In genomic region chr4:39814403-39815185, GRCh38 we compare ENCODE assay signal across 10 cellular contexts.
DNase-seq lines count a peak whose midpoint lies in the region; ATAC-seq and TF ChIP-seq lines count a peak whose summit lies in the region.
"Had no signal": no experiment of that assay in that cellular context is flagged by ENCODE, and none has a peak within 500 bp of the region (broad histone marks: within the 10 kb centered on the region; RNA-seq: fewer than 3 reads in every experiment).

No MANE protein-coding gene starts in this region.

- H3K9me3 ChIP-seq in OCI-LY7 (ENCODE audit: low read length) = peaks cover 8% of the 10 kb centered on the region
- H3K9me3 ChIP-seq in neuronal stem cell (replicated peaks in 1 of 2; ENCODE audit: control insufficient read depth in 2 of 2, insufficient read depth in 1 of 2, low read depth in 1 of 2, low read length in 2 of 2) = peaks cover 0 to 7% of the 10 kb centered on the region in 2 donors
- no peaks in the 10 kb centered on the region for H3K9me3 ChIP-seq in stomach
- no peaks in the 10 kb centered on the region for H3K9me3 ChIP-seq in uterus
- H3K9me3 ChIP-seq: HAP-1 had no signal

- peak overlapping the region; percentile 58 for H2BK12ac ChIP-seq in neuronal stem cell (ENCODE audit: low read length)

- CTCF ChIA-PET in activated CD4-positive, alpha-beta T cell treated with anti-CD3 and anti-CD28 coated beads for 36 hours (lab: Charles Lee) = interaction anchor here (0.6 to 0.7 kb wide), 2 partner anchors 60 to 110 kb away, joined by 3 read pairs; no protein-coding TSS in a partner anchor
- CTCF ChIA-PET in OCI-LY7 (lab: Charles Lee; ENCODE audit: unreplicated experiment) = no interaction called here

- peaks cover 2% of the 10 kb centered on the region for H3K4me1 Mint-ChIP-seq in activated CD4-positive, alpha-beta T cell treated with anti-CD3 and anti-CD28 coated beads for 36 hours
- H3K4me1 Mint-ChIP-seq in CD14-positive monocyte = no peaks in the 10 kb centered on the region

- H3K18ac ChIP-seq in neuronal stem cell (ENCODE audit: low read length) = peak overlapping the region; percentile 64

- TF ChIP-seq EP300 in stomach (IDR thresholded peaks at IDR 0.05) = no peak

- 100% methylated on average over 1 of the region's 7 CpGs; no CpG with 5 or more reads in 1 of the 2 donors for WGBS in neuronal stem cell (ENCODE audit: extremely low coverage in 2 of 2, insufficient read length in 2 of 2, insufficient replicate concordance in 1 of 2), 2 donors
- WGBS in stomach, 5 donors = 76 to 85% (median 79%) methylated on average over 7 of the region's 7 CpGs

- H3K27me3 ChIP-seq in neuronal stem cell (ENCODE audit: control insufficient read depth in 3 of 3, insufficient read depth in 3 of 3, low read depth in 1 of 3, low read length in 3 of 3) (no peaks in the 10 kb centered on the region), stomach (no peaks in the 10 kb centered on the region), uterus (no peaks in the 10 kb centered on the region)

- H3K79me2 ChIP-seq in OCI-LY7 (ENCODE audit: insufficient read depth, low read depth, low read length) = no peaks in the 10 kb centered on the region

- peaks cover 6% of the 10 kb centered on the region for H3K9me3 Mint-ChIP-seq in activated CD4-positive, alpha-beta T cell treated with anti-CD3 and anti-CD28 coated beads for 36 hours (ENCODE audit: low read depth)
- H3K9me3 Mint-ChIP-seq in CD14-positive monocyte = peaks cover 3 to 14% (median 4%) of the 10 kb centered on the region in 7 donors

- H3K4me2 ChIP-seq in OCI-LY7 (ENCODE audit: low read length) (no peak overlapping the region), neuronal stem cell (ENCODE audit: insufficient read depth, low read length, poor library complexity, severe bottlenecking) (no peak overlapping the region)

- peak; percentile 37 for DNase-seq in activated CD4-positive, alpha-beta T cell treated with anti-CD3 and anti-CD28 coated beads for 36 hours
- no peak for DNase-seq in activated CD4-positive, alpha-beta T cell treated with anti-CD3 and anti-CD28 coated beads, Interleukin-2, amount 50 U/mL, for 4 hours
- DNase-seq in OCI-LY7 (ENCODE audit: low spot score) = peak; percentile 16
- DNase-seq in cardiac fibroblast (ENCODE audit: low read depth in 2 of 2) = peak; percentile 29 to 34
- no peak for DNase-seq in neuronal stem cell (ENCODE audit: low spot score)
- DNase-seq in stomach = no peak
- DNase-seq in CD14-positive monocyte (ENCODE audit: low spot score) = no peak
- DNase-seq in uterus = no peak
- DNase-seq: activated CD4-positive, CD25-positive, alpha-beta regulatory T cell had no signal

- H2AK5ac ChIP-seq in neuronal stem cell (ENCODE audit: low read depth, low read length) = no peak overlapping the region

- H4K20me1 ChIP-seq in OCI-LY7 (ENCODE audit: insufficient read depth, low read length) = no peaks in the 10 kb centered on the region

- H2BK15ac ChIP-seq in neuronal stem cell (ENCODE audit: low read length) = no peak overlapping the region

- peak overlapping the region; percentile 56 for H3K14ac ChIP-seq in neuronal stem cell (ENCODE audit: low read length)

- H3K4me3 Mint-ChIP-seq in activated CD4-positive, alpha-beta T cell treated with anti-CD3 and anti-CD28 coated beads for 36 hours = peak overlapping the region; percentile 32
- H3K4me3 Mint-ChIP-seq in CD14-positive monocyte = no peak overlapping the region

- TF ChIP-seq POLR2A in stomach (IDR thresholded peaks at IDR 0.05) (no peak), uterus (IDR thresholded peaks at IDR 0.05) (no peak)

- H3K4me3 ChIP-seq in OCI-LY7 (ENCODE audit: low read depth, low read length, poor library complexity, severe bottlenecking) (no peak overlapping the region), cardiac fibroblast (replicated peaks in 1 of 2; ENCODE audit: low read depth in 2 of 2, low read length in 2 of 2) (no peak overlapping the region), neuronal stem cell (ENCODE audit: low read length in 2 of 2) (peak overlapping the region in 1 of 2 donors; percentile 71), stomach (no peak overlapping the region), uterus (no peak overlapping the region)
- H3K4me3 ChIP-seq: HAP-1 had no signal

- H3K36me3 Mint-ChIP-seq in activated CD4-positive, alpha-beta T cell treated with anti-CD3 and anti-CD28 coated beads for 36 hours (ENCODE audit: low read depth) = peaks cover 6% of the 10 kb centered on the region
- no peaks in the 10 kb centered on the region for H3K36me3 Mint-ChIP-seq in CD14-positive monocyte

- intact Hi-C loops in activated CD4-positive, alpha-beta T cell treated with anti-CD3 and anti-CD28 coated beads for 36 hours (cut with DNase I, micrococcal nuclease) = loop anchor here (2.0 to 10.0 kb wide), 3 partner anchors 117 to 162 kb away; partner anchors contain the start of genes UBE2K (in 2 of the 2) and PDS5A (in 1 of the 2)
- intact Hi-C loops in OCI-LY7 (cut with micrococcal nuclease; ENCODE audit: unreplicated experiment) = loop anchor here (2.0 kb wide), 1 partner anchor 162 kb away; the partner anchor contains the start of gene PDS5A
- intact Hi-C loops in stomach (cut with DNase I; ENCODE audit: low total_unique reads) = no loop called here
- intact Hi-C loops in CD14-positive monocyte (cut with micrococcal nuclease) = no loop called here
- intact Hi-C loops in uterus (cut with DNase I; ENCODE audit: low total_unique reads) = no loop called here

- no peaks in the 10 kb centered on the region for H3K27me3 Mint-ChIP-seq in activated CD4-positive, alpha-beta T cell treated with anti-CD3 and anti-CD28 coated beads for 36 hours
- H3K27me3 Mint-ChIP-seq in CD14-positive monocyte (ENCODE audit: low read depth in 3 of 3) = peaks cover 0 to 2% (median 0%) of the 10 kb centered on the region in 3 donors

- H2BK5ac ChIP-seq in neuronal stem cell (ENCODE audit: low read length) = no peak overlapping the region

- BruUV-seq in OCI-LY7 (replicated peaks; lab: Mats Ljungman, UMichigan) = no TSS peak

- H3K79me1 ChIP-seq in neuronal stem cell (ENCODE audit: low read depth, low read length) = peaks cover 3% of the 10 kb centered on the region

- no peaks in the 10 kb centered on the region for H3K36me3 ChIP-seq in OCI-LY7 (ENCODE audit: insufficient read depth, low read length)
- no peaks in the 10 kb centered on the region for H3K36me3 ChIP-seq in neuronal stem cell (replicated peaks in 1 of 2; ENCODE audit: control insufficient read depth in 2 of 2, insufficient read depth in 2 of 2, low read length in 2 of 2)
- H3K36me3 ChIP-seq in stomach = no peaks in the 10 kb centered on the region
- no peaks in the 10 kb centered on the region for H3K36me3 ChIP-seq in uterus
- H3K36me3 ChIP-seq: HAP-1 had no signal

- H3K4me1 ChIP-seq in OCI-LY7 (ENCODE audit: insufficient read depth, low read length, poor library complexity, severe bottlenecking) (no peaks in the 10 kb centered on the region), neuronal stem cell (ENCODE audit: control insufficient read depth in 2 of 2, insufficient read depth in 1 of 2, low read depth in 1 of 2, low read length in 2 of 2) (peaks cover 0 to 4% of the 10 kb centered on the region in 2 donors), stomach (no peaks in the 10 kb centered on the region), uterus (no peaks in the 10 kb centered on the region)
- H3K4me1 ChIP-seq: HAP-1 had no signal

- peak overlapping the region; percentile 72 for H4K91ac ChIP-seq in neuronal stem cell (ENCODE audit: low read depth, low read length, poor library complexity)

- POLR2A ChIA-PET in activated CD4-positive, alpha-beta T cell treated with anti-CD3 and anti-CD28 coated beads for 36 hours (lab: Charles Lee) = no interaction called here
- POLR2A ChIA-PET in OCI-LY7 (lab: Charles Lee) = no interaction called here

- H3K4ac ChIP-seq in neuronal stem cell (ENCODE audit: low read length) = no peak overlapping the region

- TF ChIP-seq CTCF in OCI-LY7 (conservative IDR thresholded peaks at IDR 0.05; ENCODE audit: low read length) (no peak), cardiac fibroblast (IDR thresholded peaks at IDR 0.05; ENCODE audit: low read depth, low read length) (no peak), stomach (IDR thresholded peaks at IDR 0.05) (no peak), CD14-positive monocyte (IDR thresholded peaks at IDR 0.05) (no peak), uterus (IDR thresholded peaks at IDR 0.05) (no peak)

- H2BK120ac ChIP-seq in neuronal stem cell (ENCODE audit: low read depth, low read length) = no peak overlapping the region

- no peak overlapping the region for H3K9ac ChIP-seq in neuronal stem cell (ENCODE audit: low read depth, low read length, poor library complexity)

- H3K27ac ChIP-seq in OCI-LY7 (ENCODE audit: low read depth, low read length, poor library complexity, severe bottlenecking) = no peak overlapping the region
- no peak overlapping the region for H3K27ac ChIP-seq in neuronal stem cell (replicated peaks; ENCODE audit: low read length)
- H3K27ac ChIP-seq in stomach = no peak overlapping the region
- H3K27ac ChIP-seq in uterus = no peak overlapping the region

- peak overlapping the region; percentile 0 for H4K8ac ChIP-seq in neuronal stem cell (ENCODE audit: low read depth, low read length)

- ATAC-seq in activated CD4-positive, alpha-beta T cell treated with anti-CD3 and anti-CD28 coated beads for 36 hours = peak; percentile 37

- H3K27ac Mint-ChIP-seq in activated CD4-positive, alpha-beta T cell treated with anti-CD3 and anti-CD28 coated beads for 36 hours = no peak overlapping the region
- H3K27ac Mint-ChIP-seq in CD14-positive monocyte = peak overlapping the region in 3 of 7 donors; percentile 11 to 35 (median 32)

- H3K23ac ChIP-seq in neuronal stem cell (ENCODE audit: low read depth, low read length, poor library complexity) = no peak overlapping the region

- no peaks in the 10 kb centered on the region for H3K9me2 ChIP-seq in OCI-LY7 (ENCODE audit: insufficient read depth, low read length)

- H2AFZ ChIP-seq in OCI-LY7 (ENCODE audit: low read length) (no peak overlapping the region), neuronal stem cell (ENCODE audit: low read length) (no peak overlapping the region)

Comparison
In these comparisons a context has a peak if more than half of its experiments do, and no peak if none do; other contexts are left out.
1. DNase-seq: peak in activated CD4-positive, alpha-beta T cell treated with anti-CD3 and anti-CD28 coated beads for 36 hours (single experiment), OCI-LY7 (single experiment) and cardiac fibroblast (2 of 2); none in activated CD4-positive, alpha-beta T cell treated with anti-CD3 and anti-CD28 coated beads, Interleukin-2, amount 50 U/mL, for 4 hours (0 of 2), neuronal stem cell (single experiment), stomach (single experiment), CD14-positive monocyte (single experiment) and uterus (0 of 2).
2. intact Hi-C loops: an anchor here in activated CD4-positive, alpha-beta T cell treated with anti-CD3 and anti-CD28 coated beads for 36 hours (2.0 to 10.0 kb wide) and OCI-LY7 (2.0 kb wide); none called in stomach, CD14-positive monocyte and uterus.